In the genomic region with DNA sequence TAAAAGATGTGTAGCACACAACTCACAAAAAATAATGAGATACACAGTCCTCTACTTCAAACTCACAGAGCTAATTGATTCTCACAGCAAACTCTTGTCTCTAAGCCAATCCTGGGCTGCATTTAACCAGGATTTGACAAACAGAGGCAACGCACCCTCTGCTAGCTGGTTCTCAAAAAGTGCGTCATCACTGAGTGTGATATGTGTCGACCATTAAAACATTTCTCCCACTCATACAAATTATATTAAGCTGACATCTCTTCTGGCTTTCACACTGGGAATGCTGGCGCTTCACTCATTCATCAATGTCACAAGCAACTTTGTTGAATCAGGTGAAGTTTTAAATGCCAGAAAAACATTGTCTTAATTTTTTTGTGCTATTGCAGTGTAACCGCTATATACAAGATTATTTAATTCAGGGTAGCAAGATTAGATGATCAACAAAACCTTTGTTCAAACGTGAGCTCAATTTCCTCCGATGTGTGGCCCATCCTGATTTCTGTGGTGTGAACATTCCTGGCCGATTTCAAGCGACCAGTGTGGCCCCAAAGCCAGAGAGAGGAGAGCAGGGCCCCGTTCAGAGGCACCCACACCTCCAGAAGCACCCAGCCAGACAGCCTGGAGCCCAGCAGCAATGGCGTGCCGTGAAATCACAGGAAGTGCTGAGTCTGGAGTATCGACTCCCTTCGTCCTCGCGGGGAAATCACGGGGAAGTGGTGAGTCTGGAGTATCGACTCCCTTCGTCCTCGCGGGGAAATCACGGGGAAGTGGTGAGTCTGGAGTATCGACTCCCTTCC, we compare ENCODE assay signal across 22 cellular contexts. TPM values are rescaled to one million over a fixed set of nuclear protein-coding genes. Genes with fewer than 3 reads are reported as not detected.
DNase-seq lines count a peak whose midpoint lies in the region; ATAC-seq and TF ChIP-seq lines count a peak whose summit lies in the region.
"Had no signal": no experiment of that assay in that cellular context is flagged by ENCODE, and none has a peak within 500 bp of the region (broad histone marks: within the 10 kb centered on the region; RNA-seq: fewer than 3 reads in every experiment).

No MANE protein-coding gene starts in this region.

- no peak for TF ChIP-seq EP300 in esophagus muscularis mucosa (IDR thresholded peaks at IDR 0.05)

- no peaks in the 10 kb centered on the region for H3K9me3 ChIP-seq in CD4-positive, alpha-beta memory T cell (ENCODE audit: control insufficient read depth in 1 of 2, low read length in 2 of 2)
- H3K9me3 ChIP-seq in esophagus muscularis mucosa: no peaks in the 10 kb centered on the region
- H3K9me3 ChIP-seq: pancreas, testis, vagina had no signal

- no peak for DNase-seq in activated T-cell treated with anti-CD3 and anti-CD28 coated beads, Interleukin-2, amount 50 U/mL, for 72 hours
- DNase-seq in activated T-cell treated with anti-CD3 and anti-CD28 coated beads, Interleukin-2, amount 50 U/mL, for 4 hours: no peak
- DNase-seq in CD4-positive, alpha-beta memory T cell: peak in 1 of 5 donors; percentile 13
- peak; percentile 10 for DNase-seq in activated naive CD8-positive, alpha-beta T cell treated with anti-CD3 and anti-CD28 coated beads, Interleukin-2, amount 10 ng/mL, durations not matched to agents 7 days and 5 days
- DNase-seq in mesenteric fat pad (ENCODE audit: low spot score) (peak; percentile 53), esophagus muscularis mucosa (ENCODE audit: extremely low spot score) (no peak), caudate nucleus (lab: John Stamatoyannopoulos, UW) (no peak), GM10266 (ENCODE audit: extremely low spot score) (no peak)
- DNase-seq: ACHN; activated CD4-positive, alpha-beta T cell treated with anti-CD3 and anti-CD28 coated beads for 1 hour; EL; H9; NCI-H510A treated with DMSO at 0.1 percent for 48 hours; right cardiac atrium; SIG-M5; stimulated activated CD4-positive, alpha-beta T cell treated with anti-CD3 and anti-CD28 coated beads, Interleukin-12 subunit alpha, Interleukin-12 subunit beta, amount 100 ng/mL, for 4 hours; stimulated activated CD4-positive, alpha-beta T cell treated with anti-CD3 and anti-CD28 coated beads, Interleukin-4, amount 100 ng/mL, for 24 hours; stimulated activated naive B cell treated with anti-CD40 and anti-IgM and Interleukin-4, amounts not matched to agents 10 μg/mL and 1 μg/mL and 100 μg/mL, for 72 hours; testis had no signal

- H3K27ac ChIP-seq in CD4-positive, alpha-beta memory T cell (ENCODE audit: low read depth, low read length): peak overlapping the region; percentile 26
- H3K27ac ChIP-seq in esophagus muscularis mucosa (replicated peaks in 1 of 4) (no peak overlapping the region), caudate nucleus (ENCODE audit: low read depth, low read length) (no peak overlapping the region)
- H3K27ac ChIP-seq: testis, vagina had no signal

- peaks cover 54% of the 10 kb centered on the region for H3K4me1 ChIP-seq in CD4-positive, alpha-beta memory T cell (ENCODE audit: insufficient read depth, low read length)
- peaks cover 0 to 49% (median 26%) of the 10 kb centered on the region in 4 donors for H3K4me1 ChIP-seq in esophagus muscularis mucosa
- H3K4me1 ChIP-seq: testis had no signal

- H3K27me3 ChIP-seq in CD4-positive, alpha-beta memory T cell (ENCODE audit: insufficient read depth, low read length): no peaks in the 10 kb centered on the region
- no peaks in the 10 kb centered on the region for H3K27me3 ChIP-seq in esophagus muscularis mucosa
- H3K27me3 ChIP-seq: pancreas, testis, vagina had no signal

- H3K27me3 Mint-ChIP-seq in activated T-cell treated with anti-CD3 and anti-CD28 coated beads, Interleukin-2, amount 50 U/mL, for 72 hours (ENCODE audit: low read depth): no peaks in the 10 kb centered on the region
- H3K27me3 Mint-ChIP-seq in activated T-cell treated with anti-CD3 and anti-CD28 coated beads, Interleukin-2, amount 50 U/mL, for 4 hours (ENCODE audit: low read depth): no peaks in the 10 kb centered on the region
- H3K27me3 Mint-ChIP-seq in CD4-positive, alpha-beta memory T cell: no peaks in the 10 kb centered on the region
- H3K27me3 Mint-ChIP-seq in activated naive CD8-positive, alpha-beta T cell treated with anti-CD3 and anti-CD28 coated beads, Interleukin-2, amount 10 ng/mL, durations not matched to agents 7 days and 5 days: no peaks in the 10 kb centered on the region
- H3K27me3 Mint-ChIP-seq: stimulated activated naive B cell treated with anti-CD40 and anti-IgM and Interleukin-4, amounts not matched to agents 10 μg/mL and 1 μg/mL and 100 μg/mL, for 72 hours had no signal

- ATAC-seq in activated T-cell treated with anti-CD3 and anti-CD28 coated beads, Interleukin-2, amount 50 U/mL, for 72 hours (replicated peaks in 1 of 2): no peak
- ATAC-seq in activated T-cell treated with anti-CD3 and anti-CD28 coated beads, Interleukin-2, amount 50 U/mL, for 4 hours: no peak
- no peak for ATAC-seq in activated naive CD8-positive, alpha-beta T cell treated with anti-CD3 and anti-CD28 coated beads, Interleukin-2, amount 10 ng/mL, durations not matched to agents 7 days and 5 days (ENCODE audit: low read depth)
- ATAC-seq: Panc1; right cardiac atrium; stimulated activated naive B cell treated with anti-CD40 and anti-IgM and Interleukin-4, amounts not matched to agents 10 μg/mL and 1 μg/mL and 100 μg/mL, for 72 hours had no signal

- peak overlapping the region; percentile 50 for H3K27ac Mint-ChIP-seq in activated T-cell treated with anti-CD3 and anti-CD28 coated beads, Interleukin-2, amount 50 U/mL, for 72 hours
- peak overlapping the region in 3 of 7 donors; percentile 53 to 80 (median 70) for H3K27ac Mint-ChIP-seq in CD4-positive, alpha-beta memory T cell
- no peak overlapping the region for H3K27ac Mint-ChIP-seq in activated naive CD8-positive, alpha-beta T cell treated with anti-CD3 and anti-CD28 coated beads, Interleukin-2, amount 10 ng/mL, durations not matched to agents 7 days and 5 days

- no peaks in the 10 kb centered on the region for H3K36me3 Mint-ChIP-seq in activated T-cell treated with anti-CD3 and anti-CD28 coated beads, Interleukin-2, amount 50 U/mL, for 72 hours (ENCODE audit: insufficient read depth in 2 of 2)
- H3K36me3 Mint-ChIP-seq in activated T-cell treated with anti-CD3 and anti-CD28 coated beads, Interleukin-2, amount 50 U/mL, for 4 hours (ENCODE audit: insufficient read depth): peaks cover 5% of the 10 kb centered on the region
- peaks cover 25 to 37% of the 10 kb centered on the region in 2 donors for H3K36me3 Mint-ChIP-seq in CD4-positive, alpha-beta memory T cell
- peaks cover 3% of the 10 kb centered on the region for H3K36me3 Mint-ChIP-seq in activated naive CD8-positive, alpha-beta T cell treated with anti-CD3 and anti-CD28 coated beads, Interleukin-2, amount 10 ng/mL, durations not matched to agents 7 days and 5 days

- intact Hi-C loops in CD4-positive, alpha-beta memory T cell (cut with micrococcal nuclease): no loop called here
- intact Hi-C loops in esophagus muscularis mucosa (cut with DNase I): no loop called here

- H3K36me3 ChIP-seq in CD4-positive, alpha-beta memory T cell (ENCODE audit: insufficient read depth, low read length): peaks cover 14% of the 10 kb centered on the region
- peaks cover 0 to 3% (median 0%) of the 10 kb centered on the region in 4 donors for H3K36me3 ChIP-seq in esophagus muscularis mucosa
- H3K36me3 ChIP-seq: pancreas, vagina had no signal

- H3K4me3 Mint-ChIP-seq in activated T-cell treated with anti-CD3 and anti-CD28 coated beads, Interleukin-2, amount 50 U/mL, for 72 hours: no peak overlapping the region
- no peak overlapping the region for H3K4me3 Mint-ChIP-seq in activated T-cell treated with anti-CD3 and anti-CD28 coated beads, Interleukin-2, amount 50 U/mL, for 4 hours
- peak overlapping the region in 1 of 8 donors; percentile 31 for H3K4me3 Mint-ChIP-seq in CD4-positive, alpha-beta memory T cell
- no peak overlapping the region for H3K4me3 Mint-ChIP-seq in activated naive CD8-positive, alpha-beta T cell treated with anti-CD3 and anti-CD28 coated beads, Interleukin-2, amount 10 ng/mL, durations not matched to agents 7 days and 5 days
- H3K4me3 Mint-ChIP-seq: H9; stimulated activated naive B cell treated with anti-CD40 and anti-IgM and Interleukin-4, amounts not matched to agents 10 μg/mL and 1 μg/mL and 100 μg/mL, for 72 hours had no signal

- no peak for TF ChIP-seq CTCF in esophagus muscularis mucosa (IDR thresholded peaks at IDR 0.05)
- no peak for TF ChIP-seq CTCF in GM10266 (IDR thresholded peaks at IDR 0.05; ENCODE audit: control insufficient read depth, insufficient read depth, low read depth, missing control alignments)

- TF ChIP-seq POLR2A in esophagus muscularis mucosa (IDR thresholded peaks at IDR 0.05; ENCODE audit: low read depth): no peak

- H3K4me1 Mint-ChIP-seq in activated T-cell treated with anti-CD3 and anti-CD28 coated beads, Interleukin-2, amount 50 U/mL, for 72 hours (ENCODE audit: low read depth): peaks cover 24% of the 10 kb centered on the region
- peaks cover 34% of the 10 kb centered on the region for H3K4me1 Mint-ChIP-seq in activated T-cell treated with anti-CD3 and anti-CD28 coated beads, Interleukin-2, amount 50 U/mL, for 4 hours (ENCODE audit: low read depth)
- H3K4me1 Mint-ChIP-seq in CD4-positive, alpha-beta memory T cell: peaks cover 12 to 47% (median 35%) of the 10 kb centered on the region in 4 donors
- H3K4me1 Mint-ChIP-seq in activated naive CD8-positive, alpha-beta T cell treated with anti-CD3 and anti-CD28 coated beads, Interleukin-2, amount 10 ng/mL, durations not matched to agents 7 days and 5 days: peaks cover 7% of the 10 kb centered on the region

- H3K9me3 Mint-ChIP-seq in activated T-cell treated with anti-CD3 and anti-CD28 coated beads, Interleukin-2, amount 50 U/mL, for 72 hours: no peaks in the 10 kb centered on the region
- H3K9me3 Mint-ChIP-seq in activated T-cell treated with anti-CD3 and anti-CD28 coated beads, Interleukin-2, amount 50 U/mL, for 4 hours: no peaks in the 10 kb centered on the region
- H3K9me3 Mint-ChIP-seq in CD4-positive, alpha-beta memory T cell: peaks cover 0 to 28% (median 0%) of the 10 kb centered on the region in 8 donors
- H3K9me3 Mint-ChIP-seq in activated naive CD8-positive, alpha-beta T cell treated with anti-CD3 and anti-CD28 coated beads, Interleukin-2, amount 10 ng/mL, durations not matched to agents 7 days and 5 days: no peaks in the 10 kb centered on the region
- H3K9me3 Mint-ChIP-seq: stimulated activated naive B cell treated with anti-CD40 and anti-IgM and Interleukin-4, amounts not matched to agents 10 μg/mL and 1 μg/mL and 100 μg/mL, for 72 hours had no signal

- POLR2A ChIA-PET in CD4-positive, alpha-beta memory T cell (lab: Charles Lee; ENCODE audit: partially characterized antibody): interaction anchor here (1.3 kb wide), 1 partner anchor 17 kb away, joined by 4 read pairs; no protein-coding TSS in a partner anchor
- POLR2A ChIA-PET in activated naive CD8-positive, alpha-beta T cell treated with anti-CD3 and anti-CD28 coated beads, Interleukin-2, amount 10 ng/mL, durations not matched to agents 7 days and 5 days (lab: Charles Lee): no interaction called here

- CTCF ChIA-PET in CD4-positive, alpha-beta memory T cell (lab: Charles Lee; ENCODE audit: partially characterized antibody): interaction anchor here (0.9 to 1.1 kb wide), 2 partner anchors 10 to 28 kb away, joined by 3 to 4 read pairs; no protein-coding TSS in a partner anchor

- WGBS in esophagus muscularis mucosa: 81% methylated on average over 22 of the region's 23 CpGs

- no peak overlapping the region for H3K4me3 ChIP-seq in CD4-positive, alpha-beta memory T cell (ENCODE audit: low read length in 2 of 2)
- no peak overlapping the region for H3K4me3 ChIP-seq in esophagus muscularis mucosa
- H3K4me3 ChIP-seq: testis, vagina had no signal

RNA-seq across cellular contexts. Expression of a gene that starts 49.4 kb away (rescaled TPM):
- 10 to 100 TPM; 39.2 to 48.9 TPM for total RNA-seq in activated T-cell treated with anti-CD3 and anti-CD28 coated beads, Interleukin-2, amount 50 U/mL, for 72 hours
- total RNA-seq in activated T-cell treated with anti-CD3 and anti-CD28 coated beads, Interleukin-2, amount 50 U/mL, for 4 hours: 10 to 100 TPM; 23.7 to 28.7 (median 26.6) TPM
- 100 to 1,000 TPM; 171 to 174 TPM for total RNA-seq in CD4-positive, alpha-beta memory T cell
- polyA plus RNA-seq in CD4-positive, alpha-beta memory T cell: 100 to 1,000 TPM in 1 of 2 donors, 10 to 100 TPM in 1; 65.5 to 141 TPM
- total RNA-seq in activated naive CD8-positive, alpha-beta T cell treated with anti-CD3 and anti-CD28 coated beads, Interleukin-2, amount 10 ng/mL, durations not matched to agents 7 days and 5 days: 10 to 100 TPM; 65.6 to 73.9 TPM
- total RNA-seq in mesenteric fat pad (102 TPM), esophagus muscularis mucosa (10 to 100 TPM; 29.5 to 38.1 (median 34.6) TPM)

Comparison
In these comparisons a context has a peak if more than half of its experiments do, and no peak if none do; other contexts are left out.
1. DNase-seq: peak in activated naive CD8-positive, alpha-beta T cell treated with anti-CD3 and anti-CD28 coated beads, Interleukin-2, amount 10 ng/mL, durations not matched to agents 7 days and 5 days (single experiment) and mesenteric fat pad (single experiment); none in activated T-cell treated with anti-CD3 and anti-CD28 coated beads, Interleukin-2, amount 50 U/mL, for 72 hours (0 of 2), activated T-cell treated with anti-CD3 and anti-CD28 coated beads, Interleukin-2, amount 50 U/mL, for 4 hours (single experiment), esophagus muscularis mucosa (single experiment), caudate nucleus (0 of 61) and GM10266 (single experiment).